ENCODE assay signal across 29 cellular contexts in genomic region chr1:52645261-52645660, GRCh38. TPM values are rescaled to one million over a fixed set of nuclear protein-coding genes. Genes with fewer than 3 reads are reported as not detected.
DNase-seq lines count a peak whose midpoint lies in the region; ATAC-seq, FAIRE-seq and TF ChIP-seq lines count a peak whose summit lies in the region.
"Had no signal": no experiment of that assay in that cellular context is flagged by ENCODE, and none has a peak within 500 bp of the region (broad histone marks: within the 10 kb centered on the region; RNA-seq: fewer than 3 reads in every experiment).

No MANE protein-coding gene starts in this region.

- H4K91ac ChIP-seq in trophoblast cell (ENCODE audit: low read depth, low read length), result no peak overlapping the region

- no peak overlapping the region for H3K4me3 Mint-ChIP-seq in activated CD4-positive, alpha-beta T cell treated with anti-CD3 and anti-CD28 coated beads for 36 hours
- H3K4me3 Mint-ChIP-seq in activated CD4-positive, alpha-beta T cell treated with anti-CD3 and anti-CD28 coated beads, Interleukin-2, amount 10 ng/mL, durations not matched to agents 7 days and 5 days, result no peak overlapping the region
- H3K4me3 Mint-ChIP-seq: CD4-positive, alpha-beta memory T cell had no signal

- H3K27ac ChIP-seq in HepG2 (ENCODE audit: extremely low read length, insufficient read depth, low read length) (no peak overlapping the region), right lobe of liver (no peak overlapping the region), trophoblast cell (ENCODE audit: low read depth, low read length) (no peak overlapping the region)
- H3K27ac ChIP-seq: HL-60 had no signal

- H4K20me1 ChIP-seq in HepG2 (ENCODE audit: insufficient read depth, low read length), result no peaks in the 10 kb centered on the region

- H2BK5ac ChIP-seq in trophoblast cell (ENCODE audit: low read depth, low read length, poor library complexity), result no peak overlapping the region

- CTCF ChIA-PET in HepG2 (lab: Yijun Ruan, JAX; ENCODE audit: low intra/inter-chr PET ratio, low total read pairs), result no interaction called here
- CTCF ChIA-PET in activated CD4-positive, alpha-beta T cell treated with anti-CD3 and anti-CD28 coated beads for 36 hours (lab: Charles Lee), result no interaction called here
- CTCF ChIA-PET in activated CD4-positive, alpha-beta T cell treated with anti-CD3 and anti-CD28 coated beads, Interleukin-2, amount 10 ng/mL, durations not matched to agents 7 days and 5 days (lab: Charles Lee), result no interaction called here

- WGBS in HepG2 (ENCODE audit: low lambda C conversion rate), result 7% methylated on average over 6 of the region's 6 CpGs
- 52% methylated on average over 4 of the region's 6 CpGs for WGBS in right lobe of liver (ENCODE audit: insufficient coverage, low coverage, low lambda C conversion rate, missing lambda C conversion rate)
- no CpG with 5 or more reads among the region's 6 CpGs for WGBS in trophoblast cell (ENCODE audit: extremely low coverage, insufficient coverage, insufficient read length)

- H2AFZ ChIP-seq in HepG2 (ENCODE audit: low read length) (peak overlapping the region; percentile 62), trophoblast cell (ENCODE audit: insufficient read depth, low read length, poor library complexity) (no peak overlapping the region)

- H3K27me3 Mint-ChIP-seq in activated CD4-positive, alpha-beta T cell treated with anti-CD3 and anti-CD28 coated beads for 36 hours, result no peaks in the 10 kb centered on the region
- H3K27me3 Mint-ChIP-seq in activated CD4-positive, alpha-beta T cell treated with anti-CD3 and anti-CD28 coated beads, Interleukin-2, amount 10 ng/mL, durations not matched to agents 7 days and 5 days, result no peaks in the 10 kb centered on the region
- H3K27me3 Mint-ChIP-seq: CD4-positive, alpha-beta memory T cell had no signal

- TF ChIP-seq CTCF in HepG2 (CRISPR knock-in tag; IDR thresholded peaks at IDR 0.05) (no peak), right lobe of liver (IDR thresholded peaks at IDR 0.05) (no peak)

- no TSS peak for BruUV-seq in HepG2 (replicated peaks; lab: Mats Ljungman, UMichigan)

- H3K4ac ChIP-seq in trophoblast cell (ENCODE audit: low read depth, low read length), result no peak overlapping the region

- H2BK120ac ChIP-seq in trophoblast cell (ENCODE audit: insufficient read depth, low read length, poor library complexity), result no peak overlapping the region

- no peak overlapping the region for H2BK12ac ChIP-seq in trophoblast cell (ENCODE audit: low read length)

- peaks cover 8% of the 10 kb centered on the region for H3K36me3 Mint-ChIP-seq in activated CD4-positive, alpha-beta T cell treated with anti-CD3 and anti-CD28 coated beads for 36 hours (ENCODE audit: low read depth)
- peaks cover 21% of the 10 kb centered on the region for H3K36me3 Mint-ChIP-seq in activated CD4-positive, alpha-beta T cell treated with anti-CD3 and anti-CD28 coated beads, Interleukin-2, amount 10 ng/mL, durations not matched to agents 7 days and 5 days (ENCODE audit: low read depth)

- FAIRE-seq in HepG2 (lab: Jason Lieb, UNC), result peak; percentile 4
- FAIRE-seq: G401.6 had no signal

- peak overlapping the region; percentile 15; the same call in 1 of the 2 replicates for H3K4me2 ChIP-seq in HepG2 (ENCODE audit: low read depth, low read length)
- H3K4me2 ChIP-seq in trophoblast cell (ENCODE audit: low read length), result no peak overlapping the region
- H3K4me2 ChIP-seq: SK-N-SH had no signal

- no peak for TF ChIP-seq POLR2A in HepG2 (IDR thresholded peaks at IDR 0.05; ENCODE audit: insufficient read depth in 1 of 2, low read depth in 2 of 2, low read length in 2 of 2)
- no peak for TF ChIP-seq POLR2A in right lobe of liver (IDR thresholded peaks at IDR 0.05)

- POLR2A ChIA-PET in HepG2 (lab: Yijun Ruan, JAX), result no interaction called here
- POLR2A ChIA-PET in activated CD4-positive, alpha-beta T cell treated with anti-CD3 and anti-CD28 coated beads for 36 hours (lab: Charles Lee), result interaction anchor here (0.6 kb wide), 1 partner anchor 24 kb away, joined by 5 read pairs; no protein-coding TSS in a partner anchor
- POLR2A ChIA-PET in activated CD4-positive, alpha-beta T cell treated with anti-CD3 and anti-CD28 coated beads, Interleukin-2, amount 10 ng/mL, durations not matched to agents 7 days and 5 days (lab: Charles Lee), result no interaction called here

- intact Hi-C loops in HepG2 (cut with micrococcal nuclease; ENCODE audit: unreplicated experiment) (no loop called here), right lobe of liver (cut with DNase I) (no loop called here)
- intact Hi-C loops in activated CD4-positive, alpha-beta T cell treated with anti-CD3 and anti-CD28 coated beads for 36 hours (cut with DNase I, micrococcal nuclease), result no loop called here

- ATAC-seq in HepG2 (peak; percentile 65), right lobe of liver (no peak), left lobe of liver (no peak), HG03457 (IDR thresholded peaks at IDR 0.05; ENCODE audit: unreplicated experiment) (no peak)
- ATAC-seq in activated CD4-positive, alpha-beta T cell treated with anti-CD3 and anti-CD28 coated beads for 36 hours, result no peak
- ATAC-seq: PC-3 had no signal

- in situ Hi-C loops in HepG2 (cut with HindIII; ENCODE audit: extremely low pct_ligation_motif_present, low pct_unique_long_range_greater_than_20kb), result no loop called here

- H3K14ac ChIP-seq in trophoblast cell (ENCODE audit: low read length), result no peak overlapping the region

- H3K27ac Mint-ChIP-seq in activated CD4-positive, alpha-beta T cell treated with anti-CD3 and anti-CD28 coated beads for 36 hours, result no peak overlapping the region
- H3K27ac Mint-ChIP-seq in activated CD4-positive, alpha-beta T cell treated with anti-CD3 and anti-CD28 coated beads, Interleukin-2, amount 10 ng/mL, durations not matched to agents 7 days and 5 days, result no peak overlapping the region

- no peaks in the 10 kb centered on the region for H3K36me3 ChIP-seq in HepG2 (replicated peaks in 1 of 2; ENCODE audit: control insufficient read depth in 1 of 2, insufficient read depth in 2 of 2, low read length in 2 of 2)
- no peaks in the 10 kb centered on the region for H3K36me3 ChIP-seq in right lobe of liver
- no peaks in the 10 kb centered on the region for H3K36me3 ChIP-seq in trophoblast cell (ENCODE audit: control insufficient read depth in 1 of 2, insufficient read depth in 2 of 2, low read length in 2 of 2)

- no peak overlapping the region for H4K12ac ChIP-seq in trophoblast cell (ENCODE audit: low read depth, low read length)

- no peak overlapping the region for H2AK5ac ChIP-seq in trophoblast cell (ENCODE audit: low read length)

- TF ChIP-seq RAD21 in HepG2 (CRISPR knock-in tag; IDR thresholded peaks at IDR 0.05), result no peak

- no peaks in the 10 kb centered on the region for H3K79me1 ChIP-seq in trophoblast cell (ENCODE audit: low read length)

- H3K4me3 ChIP-seq in HepG2 (replicated peaks in 1 of 3; ENCODE audit: insufficient read depth in 1 of 3, low read depth in 2 of 3, low read length in 3 of 3), result no peak overlapping the region
- H3K4me3 ChIP-seq in right lobe of liver, result no peak overlapping the region
- no peak overlapping the region for H3K4me3 ChIP-seq in trophoblast cell (ENCODE audit: low read depth, low read length)

- TF ChIP-seq EP300 in HepG2 (IDR thresholded peaks at IDR 0.05; ENCODE audit: low read depth in 2 of 2, low read length in 2 of 2) (no peak), HepG2 (CRISPR knock-in tag; IDR thresholded peaks at IDR 0.05; ENCODE audit: borderline replicate concordance) (no peak)

- H3K79me2 ChIP-seq in HepG2 (ENCODE audit: insufficient read depth, low read length), result no peaks in the 10 kb centered on the region
- H3K79me2 ChIP-seq in trophoblast cell (ENCODE audit: control insufficient read depth, insufficient read depth, low read length, poor library complexity), result no peaks in the 10 kb centered on the region

- no peak overlapping the region for H3K23ac ChIP-seq in trophoblast cell (ENCODE audit: low read length)

- H3K9ac ChIP-seq in HepG2 (ENCODE audit: insufficient read depth, low read depth, low read length) (no peak overlapping the region), trophoblast cell (ENCODE audit: low read length) (no peak overlapping the region)
- H3K9ac ChIP-seq: SK-N-SH had no signal

- no peak overlapping the region for H3K18ac ChIP-seq in trophoblast cell (ENCODE audit: low read length)

- no peak overlapping the region for H4K8ac ChIP-seq in trophoblast cell (ENCODE audit: low read depth, low read length)

- no peaks in the 10 kb centered on the region for H3K9me3 Mint-ChIP-seq in activated CD4-positive, alpha-beta T cell treated with anti-CD3 and anti-CD28 coated beads for 36 hours (ENCODE audit: low read depth)
- peaks cover 6% of the 10 kb centered on the region for H3K9me3 Mint-ChIP-seq in activated CD4-positive, alpha-beta T cell treated with anti-CD3 and anti-CD28 coated beads, Interleukin-2, amount 10 ng/mL, durations not matched to agents 7 days and 5 days

- H3K4me1 Mint-ChIP-seq in activated CD4-positive, alpha-beta T cell treated with anti-CD3 and anti-CD28 coated beads for 36 hours, result peaks cover 15% of the 10 kb centered on the region
- peaks cover 20% of the 10 kb centered on the region for H3K4me1 Mint-ChIP-seq in activated CD4-positive, alpha-beta T cell treated with anti-CD3 and anti-CD28 coated beads, Interleukin-2, amount 10 ng/mL, durations not matched to agents 7 days and 5 days

- H3K27me3 ChIP-seq in HepG2 (ENCODE audit: control insufficient read depth in 1 of 2, insufficient read depth in 2 of 2, low read length in 2 of 2), result no peaks in the 10 kb centered on the region
- H3K27me3 ChIP-seq in right lobe of liver, result no peaks in the 10 kb centered on the region
- no peaks in the 10 kb centered on the region for H3K27me3 ChIP-seq in trophoblast cell (ENCODE audit: insufficient read depth, low read length)

- H3K4me1 ChIP-seq in HepG2 (ENCODE audit: insufficient read depth, low read length), result peaks cover 8% of the 10 kb centered on the region
- H3K4me1 ChIP-seq in right lobe of liver, result no peaks in the 10 kb centered on the region
- peaks cover 0 to 2% of the 10 kb centered on the region in 2 experiments for H3K4me1 ChIP-seq in trophoblast cell (ENCODE audit: control insufficient read depth in 1 of 2, insufficient read depth in 2 of 2, low read length in 2 of 2)

- H3K9me3 ChIP-seq in HepG2 (ENCODE audit: low read length) (no peaks in the 10 kb centered on the region), right lobe of liver (no peaks in the 10 kb centered on the region), trophoblast cell (ENCODE audit: insufficient read depth, low read depth, low read length) (no peaks in the 10 kb centered on the region)
- H3K9me3 ChIP-seq: SK-N-SH had no signal

- DNase-seq in HepG2 (ENCODE audit: low spot score) (no peak), right lobe of liver (no peak), left lobe of liver (ENCODE audit: low spot score) (peak; percentile 26), trophoblast cell (peak; percentile 12 to 60), HPDE6-E6E7 (ENCODE audit: extremely low spot score) (no peak)
- DNase-seq in activated CD4-positive, alpha-beta T cell treated with anti-CD3 and anti-CD28 coated beads for 36 hours, result no peak
- DNase-seq in activated CD4-positive, alpha-beta T cell treated with anti-CD3 and anti-CD28 coated beads, Interleukin-2, amount 10 ng/mL, durations not matched to agents 7 days and 5 days, result no peak
- DNase-seq: C1 segment of cervical spinal cord; CD4-positive, alpha-beta memory T cell; COR-L47; DMS53; GOT3; HCEC 1CT; KG1; MM.1S; NCI-H1417; NCI-H1694; NCI-H2029 treated with DMSO at 0.1 percent for 48 hours; NCI-H446 treated with DMSO at 0.1 percent for 48 hours; NCI-H526; NCI-H82; NK-92 treated with Interleukin-12 subunit alpha and Interleukin-12 subunit beta, amount 100 ng/mL, for 24 hours; PC-3; SK-N-SH had no signal

RNA-seq across cellular contexts. Expression of gene SHISAL2A, which starts 12.3 kb away (rescaled TPM):
- total RNA-seq in HepG2 (2016; rRNA removed; fragmentation: Illumina TruSeq; extraction: Trizol) (not detected in 2 replicates), right lobe of liver (not detected), left lobe of liver (0.23 TPM)
- not detected in 2 replicates for total RNA-seq in HepG2 (2016; cell fraction: cytosol; rRNA removed; fragmentation: Illumina TruSeq; extraction: Trizol; ENCODE audit: low read depth)
- not detected in 2 replicates for total RNA-seq in HepG2 (2016; cell fraction: insoluble cytoplasmic fraction; rRNA removed; fragmentation: Illumina TruSeq; extraction: Trizol)
- not detected in 2 replicates for total RNA-seq in HepG2 (2016; cell fraction: membrane; rRNA removed; fragmentation: Illumina TruSeq; extraction: Trizol)
- not detected in 2 replicates for total RNA-seq in HepG2 (2016; cell fraction: nucleus; rRNA removed; fragmentation: Illumina TruSeq; extraction: Trizol)
- polyA plus RNA-seq in HepG2 (2011; rRNA removed), result not detected in 2 replicates
- not detected in 2 replicates for polyA plus RNA-seq in HepG2 (2011; cell fraction: cytosol; rRNA removed)
- polyA plus RNA-seq in HepG2 (2011; cell fraction: nucleus; rRNA removed), result not detected in 2 replicates
- polyA plus RNA-seq in HepG2 (2012), result not detected in 2 replicates
- polyA plus RNA-seq in HepG2 (2016; cell fraction: cytosol; fragmentation: Illumina TruSeq; extraction: Trizol; ENCODE audit: low read depth), result not detected in 2 replicates
- not detected in 2 replicates for polyA plus RNA-seq in HepG2 (2016; cell fraction: insoluble cytoplasmic fraction; fragmentation: Illumina TruSeq; extraction: Trizol; ENCODE audit: low read depth)
- not detected in 2 replicates for polyA plus RNA-seq in HepG2 (2016; cell fraction: membrane; fragmentation: Illumina TruSeq; extraction: Trizol; ENCODE audit: low read depth)
- not detected in 2 replicates for polyA plus RNA-seq in HepG2 (2016; cell fraction: nucleus; fragmentation: Illumina TruSeq; extraction: Trizol; ENCODE audit: insufficient read depth, low read depth)
- polyA minus RNA-seq in HepG2 (2011; rRNA and poly(A)+ RNA removed; ENCODE audit: low replicate concordance), result not detected in 2 replicates
- polyA minus RNA-seq in HepG2 (2011; cell fraction: cytosol; rRNA and poly(A)+ RNA removed), result not detected in 2 replicates
- polyA minus RNA-seq in HepG2 (2011; cell fraction: nucleus; rRNA and poly(A)+ RNA removed), result not detected in 2 replicates
- 0.99 and 1.1 TPM in 2 replicates for polyA plus RNA-seq in trophoblast cell (2013)
- 1 to 10 TPM; 8.1 to 9.8 TPM for total RNA-seq in activated CD4-positive, alpha-beta T cell treated with anti-CD3 and anti-CD28 coated beads for 36 hours
- 1 to 10 TPM; 8.2 TPM for total RNA-seq in activated CD4-positive, alpha-beta T cell treated with anti-CD3 and anti-CD28 coated beads, Interleukin-2, amount 10 ng/mL, durations not matched to agents 7 days and 5 days
- total RNA-seq: A172, HT-29, PC-3 had no signal

RNA-seq across cellular contexts. Expression of gene GPX7, which starts 43.1 kb away (rescaled TPM):
- total RNA-seq in HepG2 (2016; rRNA removed; fragmentation: Illumina TruSeq; extraction: Trizol) (10.5 and 14.1 TPM in 2 replicates), right lobe of liver (1 to 10 TPM; 1.6 to 4.3 (median 2.7) TPM), left lobe of liver (2.1 TPM)
- total RNA-seq in HepG2 (2016; cell fraction: cytosol; rRNA removed; fragmentation: Illumina TruSeq; extraction: Trizol; ENCODE audit: low read depth), result 8.7 and 9.3 TPM in 2 replicates
- total RNA-seq in HepG2 (2016; cell fraction: insoluble cytoplasmic fraction; rRNA removed; fragmentation: Illumina TruSeq; extraction: Trizol), result 9.7 and 15.2 TPM in 2 replicates
- total RNA-seq in HepG2 (2016; cell fraction: membrane; rRNA removed; fragmentation: Illumina TruSeq; extraction: Trizol), result 13.8 and 16.2 TPM in 2 replicates
- total RNA-seq in HepG2 (2016; cell fraction: nucleus; rRNA removed; fragmentation: Illumina TruSeq; extraction: Trizol), result 10.8 and 12.2 TPM in 2 replicates
- polyA plus RNA-seq in HepG2 (2011; rRNA removed), result 16.2 and 17.2 TPM in 2 replicates
- polyA plus RNA-seq in HepG2 (2011; cell fraction: cytosol; rRNA removed), result 16.8 and 17.0 TPM in 2 replicates
- 8.6 and 8.7 TPM in 2 replicates for polyA plus RNA-seq in HepG2 (2011; cell fraction: nucleus; rRNA removed)
- 6.8 and 8.6 TPM in 2 replicates for polyA plus RNA-seq in HepG2 (2012)
- polyA plus RNA-seq in HepG2 (2016; cell fraction: cytosol; fragmentation: Illumina TruSeq; extraction: Trizol; ENCODE audit: low read depth), result 11.6 and 12.7 TPM in 2 replicates
- 11.0 and 12.6 TPM in 2 replicates for polyA plus RNA-seq in HepG2 (2016; cell fraction: insoluble cytoplasmic fraction; fragmentation: Illumina TruSeq; extraction: Trizol; ENCODE audit: low read depth)
- polyA plus RNA-seq in HepG2 (2016; cell fraction: membrane; fragmentation: Illumina TruSeq; extraction: Trizol; ENCODE audit: low read depth), result 14.9 and 18.3 TPM in 2 replicates
- 22.5 and 22.7 TPM in 2 replicates for polyA plus RNA-seq in HepG2 (2016; cell fraction: nucleus; fragmentation: Illumina TruSeq; extraction: Trizol; ENCODE audit: insufficient read depth, low read depth)
- 14.0 TPM in 1 of 2 replicates, not detected in the other for polyA minus RNA-seq in HepG2 (2011; rRNA and poly(A)+ RNA removed; ENCODE audit: low replicate concordance)
- polyA minus RNA-seq in HepG2 (2011; cell fraction: cytosol; rRNA and poly(A)+ RNA removed), result 7.2 and 8.1 TPM in 2 replicates
- polyA minus RNA-seq in HepG2 (2011; cell fraction: nucleus; rRNA and poly(A)+ RNA removed), result 3.7 and 3.9 TPM in 2 replicates
- 28.5 and 29.6 TPM in 2 replicates for polyA plus RNA-seq in trophoblast cell (2013)
- total RNA-seq in activated CD4-positive, alpha-beta T cell treated with anti-CD3 and anti-CD28 coated beads for 36 hours, result 10 to 100 TPM; 19.0 to 23.1 TPM
- total RNA-seq in activated CD4-positive, alpha-beta T cell treated with anti-CD3 and anti-CD28 coated beads, Interleukin-2, amount 10 ng/mL, durations not matched to agents 7 days and 5 days, result 10 to 100 TPM; 20.3 to 22.8 TPM
- total RNA-seq: A172, HT-29, PC-3 had no signal

RNA-seq across cellular contexts. Expression of gene COA7, which starts 52.9 kb away (rescaled TPM):
- 30.4 and 60.7 TPM in 2 replicates for total RNA-seq in HepG2 (2016; rRNA removed; fragmentation: Illumina TruSeq; extraction: Trizol)
- total RNA-seq in HepG2 (2016; cell fraction: cytosol; rRNA removed; fragmentation: Illumina TruSeq; extraction: Trizol; ENCODE audit: low read depth), result 7.9 and 8.2 TPM in 2 replicates
- total RNA-seq in HepG2 (2016; cell fraction: insoluble cytoplasmic fraction; rRNA removed; fragmentation: Illumina TruSeq; extraction: Trizol), result 35.7 and 61.3 TPM in 2 replicates
- 21.1 and 21.8 TPM in 2 replicates for total RNA-seq in HepG2 (2016; cell fraction: membrane; rRNA removed; fragmentation: Illumina TruSeq; extraction: Trizol)
- total RNA-seq in HepG2 (2016; cell fraction: nucleus; rRNA removed; fragmentation: Illumina TruSeq; extraction: Trizol), result 11.9 and 13.9 TPM in 2 replicates
- polyA plus RNA-seq in HepG2 (2011; rRNA removed), result 12.3 and 13.7 TPM in 2 replicates
- polyA plus RNA-seq in HepG2 (2011; cell fraction: cytosol; rRNA removed), result 14.4 and 15.5 TPM in 2 replicates
- 3.6 and 5.4 TPM in 2 replicates for polyA plus RNA-seq in HepG2 (2011; cell fraction: nucleus; rRNA removed)
- polyA plus RNA-seq in HepG2 (2012), result 23.9 and 27.0 TPM in 2 replicates
- polyA plus RNA-seq in HepG2 (2016; cell fraction: cytosol; fragmentation: Illumina TruSeq; extraction: Trizol; ENCODE audit: low read depth), result 6.2 and 6.5 TPM in 2 replicates
- polyA plus RNA-seq in HepG2 (2016; cell fraction: insoluble cytoplasmic fraction; fragmentation: Illumina TruSeq; extraction: Trizol; ENCODE audit: low read depth), result 52.4 and 54.7 TPM in 2 replicates
- 13.1 and 13.3 TPM in 2 replicates for polyA plus RNA-seq in HepG2 (2016; cell fraction: membrane; fragmentation: Illumina TruSeq; extraction: Trizol; ENCODE audit: low read depth)
- polyA plus RNA-seq in HepG2 (2016; cell fraction: nucleus; fragmentation: Illumina TruSeq; extraction: Trizol; ENCODE audit: insufficient read depth, low read depth), result 24.3 and 25.2 TPM in 2 replicates
- polyA minus RNA-seq in HepG2 (2011; rRNA and poly(A)+ RNA removed; ENCODE audit: low replicate concordance), result 20.8 and 60.9 TPM in 2 replicates
- 6.9 and 10.1 TPM in 2 replicates for polyA minus RNA-seq in HepG2 (2011; cell fraction: cytosol; rRNA and poly(A)+ RNA removed)
- 4.2 and 6.1 TPM in 2 replicates for polyA minus RNA-seq in HepG2 (2011; cell fraction: nucleus; rRNA and poly(A)+ RNA removed)
- total RNA-seq in right lobe of liver, result 10 to 100 TPM; 13.6 to 17.8 (median 15.8) TPM
- total RNA-seq in left lobe of liver, result 16.9 TPM
- 7.9 TPM in 2 replicates for polyA plus RNA-seq in trophoblast cell (2013)
- total RNA-seq in activated CD4-positive, alpha-beta T cell treated with anti-CD3 and anti-CD28 coated beads for 36 hours, result 10 to 100 TPM; 11.0 to 17.2 TPM
- total RNA-seq in activated CD4-positive, alpha-beta T cell treated with anti-CD3 and anti-CD28 coated beads, Interleukin-2, amount 10 ng/mL, durations not matched to agents 7 days and 5 days, result 10 to 100 TPM; 10.8 to 14.6 TPM

Comparison
In these comparisons a context has a peak if more than half of its experiments do, and no peak if none do; other contexts are left out.
1. DNase-seq: peak in left lobe of liver (single experiment) and trophoblast cell (2 of 2); none in HepG2 (single experiment), right lobe of liver (0 of 3), HPDE6-E6E7 (single experiment), activated CD4-positive, alpha-beta T cell treated with anti-CD3 and anti-CD28 coated beads for 36 hours (single experiment) and activated CD4-positive, alpha-beta T cell treated with anti-CD3 and anti-CD28 coated beads, Interleukin-2, amount 10 ng/mL, durations not matched to agents 7 days and 5 days (single experiment).